In genomic region chr2:60641866-60642788, GRCh38 we compare ENCODE assay signal across 8 cellular contexts.
DNase-seq lines count a peak whose midpoint lies in the region; ATAC-seq and TF ChIP-seq lines count a peak whose summit lies in the region.

No MANE protein-coding gene starts in this region.

- H3K36me3 Mint-ChIP-seq in CD4-positive, CD25-positive, alpha-beta regulatory T cell = no peaks in the 10 kb centered on the region
- H3K36me3 Mint-ChIP-seq in endothelial cell (ENCODE audit: low read depth, unreplicated experiment) = no peaks in the 10 kb centered on the region
- no peaks in the 10 kb centered on the region for H3K36me3 Mint-ChIP-seq in naive thymus-derived CD8-positive, alpha-beta T cell

- no peaks in the 10 kb centered on the region for H3K9me3 ChIP-seq in CD4-positive, CD25-positive, alpha-beta regulatory T cell (ENCODE audit: control insufficient read depth in 2 of 2, low read length in 2 of 2)
- no peaks in the 10 kb centered on the region for H3K9me3 ChIP-seq in Karpas-422 (ENCODE audit: low read length)
- H3K9me3 ChIP-seq in SU-DHL-6 (ENCODE audit: insufficient read depth, low read length) = no peaks in the 10 kb centered on the region

- H2AFZ ChIP-seq in Karpas-422 (ENCODE audit: low read length) (no peak overlapping the region), SU-DHL-6 (ENCODE audit: low read depth, low read length, severe bottlenecking) (no peak overlapping the region)

- no peaks in the 10 kb centered on the region for H3K36me3 ChIP-seq in CD4-positive, CD25-positive, alpha-beta regulatory T cell (ENCODE audit: control insufficient read depth, insufficient read depth, low read length)
- H3K36me3 ChIP-seq in Karpas-422 (ENCODE audit: insufficient read depth, low read length) = no peaks in the 10 kb centered on the region
- H3K36me3 ChIP-seq in SU-DHL-6 (ENCODE audit: low read length) = no peaks in the 10 kb centered on the region

- H3K9me3 Mint-ChIP-seq in CD4-positive, CD25-positive, alpha-beta regulatory T cell = peaks cover 0 to 2% (median 0%) of the 10 kb centered on the region in 7 donors
- H3K9me3 Mint-ChIP-seq in endothelial cell (ENCODE audit: unreplicated experiment) = no peaks in the 10 kb centered on the region
- no peaks in the 10 kb centered on the region for H3K9me3 Mint-ChIP-seq in naive thymus-derived CD8-positive, alpha-beta T cell

- H3K9ac ChIP-seq in Karpas-422 (ENCODE audit: low read length) (no peak overlapping the region), SU-DHL-6 (ENCODE audit: low read length) (no peak overlapping the region)

- POLR2A ChIA-PET in naive thymus-derived CD8-positive, alpha-beta T cell (lab: Charles Lee) = no interaction called here

- no peak overlapping the region for H3K27ac ChIP-seq in CD4-positive, CD25-positive, alpha-beta regulatory T cell (ENCODE audit: insufficient read depth, low read length, poor library complexity, severe bottlenecking)
- H3K27ac ChIP-seq in Karpas-422 (ENCODE audit: low read length) = no peak overlapping the region
- H3K27ac ChIP-seq in SU-DHL-6 (ENCODE audit: low read depth, low read length) = no peak overlapping the region

- H3K4me3 ChIP-seq in CD4-positive, CD25-positive, alpha-beta regulatory T cell (ENCODE audit: low read depth, low read length) = no peak overlapping the region
- H3K4me3 ChIP-seq in Karpas-422 (ENCODE audit: low read length) = no peak overlapping the region
- no peak overlapping the region for H3K4me3 ChIP-seq in SU-DHL-6 (ENCODE audit: insufficient read depth, low read length, poor library complexity, severe bottlenecking)

- H3K4me1 Mint-ChIP-seq in CD4-positive, CD25-positive, alpha-beta regulatory T cell = peaks cover 0 to 2% (median 0%) of the 10 kb centered on the region in 4 donors
- H3K4me1 Mint-ChIP-seq in endothelial cell (ENCODE audit: unreplicated experiment) = no peaks in the 10 kb centered on the region
- H3K4me1 Mint-ChIP-seq in naive thymus-derived CD8-positive, alpha-beta T cell = peaks cover 0 to 12% (median 0%) of the 10 kb centered on the region in 4 donors

- peak overlapping the region; percentile 0 for H3K4me2 ChIP-seq in Karpas-422 (ENCODE audit: low read depth, low read length, poor library complexity, severe bottlenecking)
- H3K4me2 ChIP-seq in SU-DHL-6 (ENCODE audit: low read depth, low read length, poor library complexity, severe bottlenecking) = no peak overlapping the region

- no peaks in the 10 kb centered on the region for H4K20me1 ChIP-seq in Karpas-422 (ENCODE audit: insufficient read depth, low read depth, low read length)
- H4K20me1 ChIP-seq in SU-DHL-6 (ENCODE audit: low read depth, low read length) = no peaks in the 10 kb centered on the region

- no peaks in the 10 kb centered on the region for H3K27me3 ChIP-seq in CD4-positive, CD25-positive, alpha-beta regulatory T cell (ENCODE audit: control insufficient read depth, insufficient read depth, low read length)
- no peaks in the 10 kb centered on the region for H3K27me3 ChIP-seq in Karpas-422 (ENCODE audit: low read length)
- no peaks in the 10 kb centered on the region for H3K27me3 ChIP-seq in SU-DHL-6 (ENCODE audit: low read length)

- H3K27ac Mint-ChIP-seq in CD4-positive, CD25-positive, alpha-beta regulatory T cell = no peak overlapping the region
- H3K27ac Mint-ChIP-seq in endothelial cell (ENCODE audit: unreplicated experiment) = no peak overlapping the region
- H3K27ac Mint-ChIP-seq in naive thymus-derived CD8-positive, alpha-beta T cell = no peak overlapping the region

- no peaks in the 10 kb centered on the region for H3K4me1 ChIP-seq in CD4-positive, CD25-positive, alpha-beta regulatory T cell (ENCODE audit: control insufficient read depth, insufficient read depth, low read length, poor library complexity, severe bottlenecking)
- peaks cover 20% of the 10 kb centered on the region for H3K4me1 ChIP-seq in Karpas-422 (ENCODE audit: low read length)

- no peaks in the 10 kb centered on the region for H3F3A ChIP-seq in SU-DHL-6 (ENCODE audit: insufficient read depth)

- H3K9me2 ChIP-seq in Karpas-422 (replicated peaks; ENCODE audit: insufficient read depth, low read length) (no peaks in the 10 kb centered on the region), SU-DHL-6 (replicated peaks; ENCODE audit: insufficient read depth, low read length) (no peaks in the 10 kb centered on the region)

- H3K79me2 ChIP-seq in Karpas-422 (ENCODE audit: low read length) (no peaks in the 10 kb centered on the region), SU-DHL-6 (ENCODE audit: insufficient read depth, low read length) (no peaks in the 10 kb centered on the region)

- ATAC-seq in CD4-positive, CD25-positive, alpha-beta regulatory T cell (ENCODE audit: low read depth in 2 of 2) = peak in 1 of 2 donors; percentile 31
- ATAC-seq in GM18868 (IDR thresholded peaks at IDR 0.05; ENCODE audit: unreplicated experiment) = peak; percentile 57
- ATAC-seq in naive thymus-derived CD8-positive, alpha-beta T cell = peak; percentile 49 to 54
- ATAC-seq in HG02763 (IDR thresholded peaks at IDR 0.05; ENCODE audit: unreplicated experiment) = no peak

- TF ChIP-seq CTCF in SU-DHL-6 (IDR thresholded peaks at IDR 0.05; ENCODE audit: insufficient read depth, low read length, poor library complexity, severe bottlenecking) = peak; percentile 96
- TF ChIP-seq CTCF in endothelial cell (IDR thresholded peaks at IDR 0.05; ENCODE audit: unreplicated experiment) = peak; percentile 91

- no peak overlapping the region for H3K4me3 Mint-ChIP-seq in CD4-positive, CD25-positive, alpha-beta regulatory T cell
- no peak overlapping the region for H3K4me3 Mint-ChIP-seq in endothelial cell (ENCODE audit: unreplicated experiment)
- peak overlapping the region in 1 of 10 donors; percentile 12 for H3K4me3 Mint-ChIP-seq in naive thymus-derived CD8-positive, alpha-beta T cell

- DNase-seq in CD4-positive, CD25-positive, alpha-beta regulatory T cell = peak in 2 of 3 donors; percentile 29 to 59
- DNase-seq in Karpas-422 = peak; percentile 82
- DNase-seq in endothelial cell (ENCODE audit: low spot score) = peak; percentile 39
- peak in 5 of 10 donors; percentile 6 to 30 (median 28) for DNase-seq in naive thymus-derived CD8-positive, alpha-beta T cell
- no peak for DNase-seq in activated gamma-delta T cell treated with Interleukin-2 at 50 U/mL for 16 hours

- H3K27me3 Mint-ChIP-seq in CD4-positive, CD25-positive, alpha-beta regulatory T cell = peaks cover 9% of the 10 kb centered on the region
- peaks cover 6% of the 10 kb centered on the region for H3K27me3 Mint-ChIP-seq in endothelial cell (ENCODE audit: unreplicated experiment)
- peaks cover 0 to 10% (median 4%) of the 10 kb centered on the region in 5 donors for H3K27me3 Mint-ChIP-seq in naive thymus-derived CD8-positive, alpha-beta T cell
